Comparison of ENCODE assay signal across 1 cellular context in genomic region chr20:49568491-49569151, GRCh38.
TF ChIP-seq lines count a peak whose summit lies in the region.

No MANE protein-coding gene starts in this region.

TF ChIP-seq in H1, 55 proteins besides CTCF, POLR2A, EP300 and RAD21 (continued from another document):
- TF ChIP-seq MAX (IDR thresholded peaks at IDR 0.05): peak; percentile 55; the same call in 1 of the 2 replicates
- peak; percentile 12 for TF ChIP-seq TAF7 (optimal IDR thresholded peaks at IDR 0.05; ENCODE audit: borderline replicate concordance, low read depth, low read length)
- TF ChIP-seq EGR1 (IDR thresholded peaks at IDR 0.05; ENCODE audit: borderline replicate concordance, low read depth, low read length): peak; percentile 17; the same call in 1 of the 2 replicates
- 0 out of 2 replicates have a peak, but pooled peaks have one; percentile 36 for TF ChIP-seq TCF12 (IDR thresholded peaks at IDR 0.05; ENCODE audit: low read depth, low read length)
- peak; percentile 13; the same call in 1 of the 2 replicates for TF ChIP-seq RBBP5 (IDR thresholded peaks at IDR 0.05; ENCODE audit: borderline replicate concordance, low read depth, low read length)
- TF ChIP-seq TAF1 (IDR thresholded peaks at IDR 0.05; ENCODE audit: low read depth, low read length): peak; percentile 66
- no peak for TF ChIP-seq SIRT6 (IDR thresholded peaks at IDR 0.05; ENCODE audit: low read length)
- TF ChIP-seq MAFK (IDR thresholded peaks at IDR 0.05; ENCODE audit: low read depth, low read length): no peak
- TF ChIP-seq TEAD4 (IDR thresholded peaks at IDR 0.05; ENCODE audit: low read depth, low read length): peak; percentile 93
- no peak for TF ChIP-seq NANOG (IDR thresholded peaks at IDR 0.05; ENCODE audit: insufficient read depth, low read depth, low read length, poor library complexity, severe bottlenecking)
- no peak for TF ChIP-seq CHD1 (IDR thresholded peaks at IDR 0.05; ENCODE audit: low read depth, low read length)
- no peak for TF ChIP-seq ZNF274 (IDR thresholded peaks at IDR 0.05; ENCODE audit: borderline replicate concordance, extremely low read depth, low read length)
- peak; percentile 73 for TF ChIP-seq POLR2AphosphoS5 (IDR thresholded peaks at IDR 0.05; ENCODE audit: low read depth, low read length)
- TF ChIP-seq SP1 (IDR thresholded peaks at IDR 0.05; ENCODE audit: low read depth, low read length): peak; percentile 94
- 0 out of 2 replicates have a peak, but pooled peaks have one; percentile 40 for TF ChIP-seq CREB1 (IDR thresholded peaks at IDR 0.05)
- TF ChIP-seq PHF8 (conservative IDR thresholded peaks at IDR 0.05; ENCODE audit: low read depth, low read length): no peak; the same call in 1 of the 2 replicates
TF ChIP-seq in H1: peak in this region for 10.
